In the genomic region with DNA sequence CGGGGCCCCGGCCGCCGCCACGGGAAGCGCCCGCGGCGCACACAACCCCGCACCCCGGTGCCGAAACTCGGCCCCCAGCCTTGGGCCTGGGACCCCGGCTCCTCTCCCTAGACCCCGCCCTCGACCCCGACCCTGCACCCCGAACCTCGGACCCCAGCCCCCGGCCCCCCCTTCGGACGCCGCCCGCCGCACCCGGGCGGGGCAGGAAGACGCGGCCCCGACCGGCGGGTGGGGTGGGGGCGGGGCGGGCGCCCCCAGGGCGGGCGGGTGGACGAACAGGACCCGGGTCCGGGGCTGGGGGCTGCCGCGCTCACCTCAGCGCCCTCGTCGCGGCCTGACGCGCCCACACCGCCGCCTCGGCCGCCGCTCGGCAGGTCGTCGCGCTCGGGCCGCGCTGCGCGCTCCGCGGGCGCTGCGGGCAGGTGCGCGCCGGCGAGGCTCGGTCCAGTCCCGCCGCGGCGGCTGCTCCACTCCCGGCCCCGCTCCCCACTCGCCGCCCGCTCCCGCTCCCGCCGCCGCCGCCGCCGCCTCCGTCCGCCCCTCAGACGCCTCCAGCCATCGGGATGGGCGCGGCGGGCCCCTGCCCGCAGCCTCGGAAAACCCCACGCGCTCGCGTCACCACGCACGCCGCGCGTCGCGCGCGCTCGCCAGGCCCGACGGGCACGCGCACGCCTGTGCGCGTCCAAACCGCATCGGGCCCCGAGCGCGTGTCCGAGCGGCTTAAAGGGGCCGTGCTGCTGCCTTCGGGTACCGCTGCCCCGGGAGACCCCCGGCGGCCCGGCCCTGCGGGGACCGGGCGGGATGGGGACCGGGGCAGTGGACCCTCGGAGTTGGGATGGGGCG, we compare ENCODE assay signal across 1 cellular context.
TF ChIP-seq lines count a peak whose summit lies in the region.

A gene (minus strand): TSS at position 582 of the 843 bp plus-strand sequence. CDS start 65,634 bp downstream, outside the sequence.

TF ChIP-seq in GM12878, 131 proteins besides CTCF, POLR2A, EP300 and RAD21 (continued from another document and continues in another):
- TF ChIP-seq, protein P1, sequence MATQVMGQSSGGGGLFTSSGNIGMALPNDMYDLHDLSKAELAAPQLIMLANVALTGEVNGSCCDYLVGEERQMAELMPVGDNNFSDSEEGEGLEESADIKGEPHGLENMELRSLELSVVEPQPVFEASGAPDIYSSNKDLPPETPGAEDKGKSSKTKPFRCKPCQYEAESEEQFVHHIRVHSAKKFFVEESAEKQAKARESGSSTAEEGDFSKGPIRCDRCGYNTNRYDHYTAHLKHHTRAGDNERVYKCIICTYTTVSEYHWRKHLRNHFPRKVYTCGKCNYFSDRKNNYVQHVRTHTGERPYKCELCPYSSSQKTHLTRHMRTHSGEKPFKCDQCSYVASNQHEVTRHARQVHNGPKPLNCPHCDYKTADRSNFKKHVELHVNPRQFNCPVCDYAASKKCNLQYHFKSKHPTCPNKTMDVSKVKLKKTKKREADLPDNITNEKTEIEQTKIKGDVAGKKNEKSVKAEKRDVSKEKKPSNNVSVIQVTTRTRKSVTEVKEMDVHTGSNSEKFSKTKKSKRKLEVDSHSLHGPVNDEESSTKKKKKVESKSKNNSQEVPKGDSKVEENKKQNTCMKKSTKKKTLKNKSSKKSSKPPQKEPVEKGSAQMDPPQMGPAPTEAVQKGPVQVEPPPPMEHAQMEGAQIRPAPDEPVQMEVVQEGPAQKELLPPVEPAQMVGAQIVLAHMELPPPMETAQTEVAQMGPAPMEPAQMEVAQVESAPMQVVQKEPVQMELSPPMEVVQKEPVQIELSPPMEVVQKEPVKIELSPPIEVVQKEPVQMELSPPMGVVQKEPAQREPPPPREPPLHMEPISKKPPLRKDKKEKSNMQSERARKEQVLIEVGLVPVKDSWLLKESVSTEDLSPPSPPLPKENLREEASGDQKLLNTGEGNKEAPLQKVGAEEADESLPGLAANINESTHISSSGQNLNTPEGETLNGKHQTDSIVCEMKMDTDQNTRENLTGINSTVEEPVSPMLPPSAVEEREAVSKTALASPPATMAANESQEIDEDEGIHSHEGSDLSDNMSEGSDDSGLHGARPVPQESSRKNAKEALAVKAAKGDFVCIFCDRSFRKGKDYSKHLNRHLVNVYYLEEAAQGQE (IDR thresholded peaks at IDR 0.05; ENCODE audit: low read depth, low read length) = peak; percentile 13; the same call in 1 of the 2 replicates
- TF ChIP-seq ZNF217 (IDR thresholded peaks at IDR 0.05) = 0 out of 2 replicates have a peak, but pooled peaks have one; percentile 34
- peak; percentile 42 to 81; a peak in 3 of 4 replicates for TF ChIP-seq BHLHE40 (IDR thresholded peaks at IDR 0.05; ENCODE audit: borderline replicate concordance in 1 of 2, low read depth in 2 of 2, low read length in 1 of 2)
- TF ChIP-seq KLF5 (IDR thresholded peaks at IDR 0.05; ENCODE audit: partially characterized antibody) = peak; percentile 56
- 0 out of 2 replicates have a peak, but pooled peaks have one; percentile 44 for TF ChIP-seq STAT1 (conservative IDR thresholded peaks at IDR 0.05)
- TF ChIP-seq MYB (IDR thresholded peaks at IDR 0.05; ENCODE audit: borderline replicate concordance, low read depth, low read length) = no peak
- 0 out of 2 replicates have a peak, but pooled peaks have one; percentile 26 for TF ChIP-seq RFX5 (IDR thresholded peaks at IDR 0.05; ENCODE audit: low read depth, low read length)
- TF ChIP-seq, protein P2, sequence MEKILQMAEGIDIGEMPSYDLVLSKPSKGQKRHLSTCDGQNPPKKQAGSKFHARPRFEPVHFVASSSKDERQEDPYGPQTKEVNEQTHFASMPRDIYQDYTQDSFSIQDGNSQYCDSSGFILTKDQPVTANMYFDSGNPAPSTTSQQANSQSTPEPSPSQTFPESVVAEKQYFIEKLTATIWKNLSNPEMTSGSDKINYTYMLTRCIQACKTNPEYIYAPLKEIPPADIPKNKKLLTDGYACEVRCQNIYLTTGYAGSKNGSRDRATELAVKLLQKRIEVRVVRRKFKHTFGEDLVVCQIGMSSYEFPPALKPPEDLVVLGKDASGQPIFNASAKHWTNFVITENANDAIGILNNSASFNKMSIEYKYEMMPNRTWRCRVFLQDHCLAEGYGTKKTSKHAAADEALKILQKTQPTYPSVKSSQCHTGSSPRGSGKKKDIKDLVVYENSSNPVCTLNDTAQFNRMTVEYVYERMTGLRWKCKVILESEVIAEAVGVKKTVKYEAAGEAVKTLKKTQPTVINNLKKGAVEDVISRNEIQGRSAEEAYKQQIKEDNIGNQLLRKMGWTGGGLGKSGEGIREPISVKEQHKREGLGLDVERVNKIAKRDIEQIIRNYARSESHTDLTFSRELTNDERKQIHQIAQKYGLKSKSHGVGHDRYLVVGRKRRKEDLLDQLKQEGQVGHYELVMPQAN (conservative IDR thresholded peaks at IDR 0.05) = 0 out of 2 replicates have a peak, but pooled peaks have one; percentile 33
- TF ChIP-seq, protein P3, sequence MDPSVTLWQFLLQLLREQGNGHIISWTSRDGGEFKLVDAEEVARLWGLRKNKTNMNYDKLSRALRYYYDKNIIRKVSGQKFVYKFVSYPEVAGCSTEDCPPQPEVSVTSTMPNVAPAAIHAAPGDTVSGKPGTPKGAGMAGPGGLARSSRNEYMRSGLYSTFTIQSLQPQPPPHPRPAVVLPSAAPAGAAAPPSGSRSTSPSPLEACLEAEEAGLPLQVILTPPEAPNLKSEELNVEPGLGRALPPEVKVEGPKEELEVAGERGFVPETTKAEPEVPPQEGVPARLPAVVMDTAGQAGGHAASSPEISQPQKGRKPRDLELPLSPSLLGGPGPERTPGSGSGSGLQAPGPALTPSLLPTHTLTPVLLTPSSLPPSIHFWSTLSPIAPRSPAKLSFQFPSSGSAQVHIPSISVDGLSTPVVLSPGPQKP (IDR thresholded peaks at IDR 0.05; ENCODE audit: low read depth, low read length) = 0 out of 2 replicates have a peak, but pooled peaks have one; percentile 28
- no peak for TF ChIP-seq SPI1 (IDR thresholded peaks at IDR 0.05; ENCODE audit: borderline replicate concordance, insufficient read depth, low read depth, low read length)
- peak; percentile 58 for TF ChIP-seq HCFC1 (IDR thresholded peaks at IDR 0.05; ENCODE audit: low read length)
- TF ChIP-seq MTA3 (IDR thresholded peaks at IDR 0.05; ENCODE audit: borderline replicate concordance, low read length) = no peak
- TF ChIP-seq YY1 (IDR thresholded peaks at IDR 0.05; ENCODE audit: low read depth, low read length) = peak; percentile 81
- TF ChIP-seq, protein P4, sequence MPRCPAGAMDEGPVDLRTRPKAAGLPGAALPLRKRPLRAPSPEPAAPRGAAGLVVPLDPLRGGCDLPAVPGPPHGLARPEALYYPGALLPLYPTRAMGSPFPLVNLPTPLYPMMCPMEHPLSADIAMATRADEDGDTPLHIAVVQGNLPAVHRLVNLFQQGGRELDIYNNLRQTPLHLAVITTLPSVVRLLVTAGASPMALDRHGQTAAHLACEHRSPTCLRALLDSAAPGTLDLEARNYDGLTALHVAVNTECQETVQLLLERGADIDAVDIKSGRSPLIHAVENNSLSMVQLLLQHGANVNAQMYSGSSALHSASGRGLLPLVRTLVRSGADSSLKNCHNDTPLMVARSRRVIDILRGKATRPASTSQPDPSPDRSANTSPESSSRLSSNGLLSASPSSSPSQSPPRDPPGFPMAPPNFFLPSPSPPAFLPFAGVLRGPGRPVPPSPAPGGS (IDR thresholded peaks at IDR 0.05; ENCODE audit: borderline replicate concordance, insufficient read depth, low read depth, low read length, poor library complexity, severe bottlenecking) = no peak
- no peak; the same call in 1 of the 2 replicates for TF ChIP-seq TCF12 (IDR thresholded peaks at IDR 0.05; ENCODE audit: low read depth, low read length)
- peak; percentile 24 for TF ChIP-seq SP1 (IDR thresholded peaks at IDR 0.05; ENCODE audit: low read depth, low read length)
- TF ChIP-seq IKZF1 (conservative IDR thresholded peaks at IDR 0.05) = peak; percentile 77; the same call in 1 of the 2 replicates
- TF ChIP-seq LARP7 (IDR thresholded peaks at IDR 0.05) = peak; percentile 85
- no peak for TF ChIP-seq IRF4 (IDR thresholded peaks at IDR 0.05; ENCODE audit: low read depth, low read length)
- peak; percentile 92 for TF ChIP-seq CREB1 (IDR thresholded peaks at IDR 0.05; ENCODE audit: low read depth)
- peak; percentile 66; the same call in 1 of the 2 replicates for TF ChIP-seq POLR2AphosphoS5 (IDR thresholded peaks at IDR 0.05; ENCODE audit: low read length)
- TF ChIP-seq MEF2A (IDR thresholded peaks at IDR 0.05; ENCODE audit: insufficient read depth, low read depth, low read length) = 0 out of 2 replicates have a peak, but pooled peaks have one; percentile 31
- TF ChIP-seq POLR2AphosphoS2 (IDR thresholded peaks at IDR 0.05; ENCODE audit: low read depth, low read length) = peak; percentile 73
- TF ChIP-seq NRF1 (conservative IDR thresholded peaks at IDR 0.05; ENCODE audit: low read depth, low read length) = peak; percentile 30; the same call in 1 of the 2 replicates
- TF ChIP-seq, protein P5, sequence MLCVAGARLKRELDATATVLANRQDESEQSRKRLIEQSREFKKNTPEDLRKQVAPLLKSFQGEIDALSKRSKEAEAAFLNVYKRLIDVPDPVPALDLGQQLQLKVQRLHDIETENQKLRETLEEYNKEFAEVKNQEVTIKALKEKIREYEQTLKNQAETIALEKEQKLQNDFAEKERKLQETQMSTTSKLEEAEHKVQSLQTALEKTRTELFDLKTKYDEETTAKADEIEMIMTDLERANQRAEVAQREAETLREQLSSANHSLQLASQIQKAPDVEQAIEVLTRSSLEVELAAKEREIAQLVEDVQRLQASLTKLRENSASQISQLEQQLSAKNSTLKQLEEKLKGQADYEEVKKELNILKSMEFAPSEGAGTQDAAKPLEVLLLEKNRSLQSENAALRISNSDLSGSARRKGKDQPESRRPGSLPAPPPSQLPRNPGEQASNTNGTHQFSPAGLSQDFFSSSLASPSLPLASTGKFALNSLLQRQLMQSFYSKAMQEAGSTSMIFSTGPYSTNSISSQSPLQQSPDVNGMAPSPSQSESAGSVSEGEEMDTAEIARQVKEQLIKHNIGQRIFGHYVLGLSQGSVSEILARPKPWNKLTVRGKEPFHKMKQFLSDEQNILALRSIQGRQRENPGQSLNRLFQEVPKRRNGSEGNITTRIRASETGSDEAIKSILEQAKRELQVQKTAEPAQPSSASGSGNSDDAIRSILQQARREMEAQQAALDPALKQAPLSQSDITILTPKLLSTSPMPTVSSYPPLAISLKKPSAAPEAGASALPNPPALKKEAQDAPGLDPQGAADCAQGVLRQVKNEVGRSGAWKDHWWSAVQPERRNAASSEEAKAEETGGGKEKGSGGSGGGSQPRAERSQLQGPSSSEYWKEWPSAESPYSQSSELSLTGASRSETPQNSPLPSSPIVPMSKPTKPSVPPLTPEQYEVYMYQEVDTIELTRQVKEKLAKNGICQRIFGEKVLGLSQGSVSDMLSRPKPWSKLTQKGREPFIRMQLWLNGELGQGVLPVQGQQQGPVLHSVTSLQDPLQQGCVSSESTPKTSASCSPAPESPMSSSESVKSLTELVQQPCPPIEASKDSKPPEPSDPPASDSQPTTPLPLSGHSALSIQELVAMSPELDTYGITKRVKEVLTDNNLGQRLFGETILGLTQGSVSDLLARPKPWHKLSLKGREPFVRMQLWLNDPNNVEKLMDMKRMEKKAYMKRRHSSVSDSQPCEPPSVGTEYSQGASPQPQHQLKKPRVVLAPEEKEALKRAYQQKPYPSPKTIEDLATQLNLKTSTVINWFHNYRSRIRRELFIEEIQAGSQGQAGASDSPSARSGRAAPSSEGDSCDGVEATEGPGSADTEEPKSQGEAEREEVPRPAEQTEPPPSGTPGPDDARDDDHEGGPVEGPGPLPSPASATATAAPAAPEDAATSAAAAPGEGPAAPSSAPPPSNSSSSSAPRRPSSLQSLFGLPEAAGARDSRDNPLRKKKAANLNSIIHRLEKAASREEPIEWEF (IDR thresholded peaks at IDR 0.05; ENCODE audit: insufficient replicate concordance, low read depth, low read length) = no peak
- TF ChIP-seq CREM (IDR thresholded peaks at IDR 0.05; ENCODE audit: low read depth) = peak; percentile 86; the same call in 1 of the 2 replicates
- TF ChIP-seq, protein P6, sequence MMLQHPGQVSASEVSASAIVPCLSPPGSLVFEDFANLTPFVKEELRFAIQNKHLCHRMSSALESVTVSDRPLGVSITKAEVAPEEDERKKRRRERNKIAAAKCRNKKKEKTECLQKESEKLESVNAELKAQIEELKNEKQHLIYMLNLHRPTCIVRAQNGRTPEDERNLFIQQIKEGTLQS (IDR thresholded peaks at IDR 0.05; ENCODE audit: borderline replicate concordance, extremely low read depth, low read depth, low read length) = no peak
- peak; percentile 81 for TF ChIP-seq RUNX3 (IDR thresholded peaks at IDR 0.05; ENCODE audit: low read length)
- peak; percentile 95 for TF ChIP-seq RELA (IDR thresholded peaks at IDR 0.05; ENCODE audit: borderline replicate concordance, partially characterized antibody)
- no peak for TF ChIP-seq CBFB (IDR thresholded peaks at IDR 0.05; ENCODE audit: low read depth)
- TF ChIP-seq, protein P7, sequence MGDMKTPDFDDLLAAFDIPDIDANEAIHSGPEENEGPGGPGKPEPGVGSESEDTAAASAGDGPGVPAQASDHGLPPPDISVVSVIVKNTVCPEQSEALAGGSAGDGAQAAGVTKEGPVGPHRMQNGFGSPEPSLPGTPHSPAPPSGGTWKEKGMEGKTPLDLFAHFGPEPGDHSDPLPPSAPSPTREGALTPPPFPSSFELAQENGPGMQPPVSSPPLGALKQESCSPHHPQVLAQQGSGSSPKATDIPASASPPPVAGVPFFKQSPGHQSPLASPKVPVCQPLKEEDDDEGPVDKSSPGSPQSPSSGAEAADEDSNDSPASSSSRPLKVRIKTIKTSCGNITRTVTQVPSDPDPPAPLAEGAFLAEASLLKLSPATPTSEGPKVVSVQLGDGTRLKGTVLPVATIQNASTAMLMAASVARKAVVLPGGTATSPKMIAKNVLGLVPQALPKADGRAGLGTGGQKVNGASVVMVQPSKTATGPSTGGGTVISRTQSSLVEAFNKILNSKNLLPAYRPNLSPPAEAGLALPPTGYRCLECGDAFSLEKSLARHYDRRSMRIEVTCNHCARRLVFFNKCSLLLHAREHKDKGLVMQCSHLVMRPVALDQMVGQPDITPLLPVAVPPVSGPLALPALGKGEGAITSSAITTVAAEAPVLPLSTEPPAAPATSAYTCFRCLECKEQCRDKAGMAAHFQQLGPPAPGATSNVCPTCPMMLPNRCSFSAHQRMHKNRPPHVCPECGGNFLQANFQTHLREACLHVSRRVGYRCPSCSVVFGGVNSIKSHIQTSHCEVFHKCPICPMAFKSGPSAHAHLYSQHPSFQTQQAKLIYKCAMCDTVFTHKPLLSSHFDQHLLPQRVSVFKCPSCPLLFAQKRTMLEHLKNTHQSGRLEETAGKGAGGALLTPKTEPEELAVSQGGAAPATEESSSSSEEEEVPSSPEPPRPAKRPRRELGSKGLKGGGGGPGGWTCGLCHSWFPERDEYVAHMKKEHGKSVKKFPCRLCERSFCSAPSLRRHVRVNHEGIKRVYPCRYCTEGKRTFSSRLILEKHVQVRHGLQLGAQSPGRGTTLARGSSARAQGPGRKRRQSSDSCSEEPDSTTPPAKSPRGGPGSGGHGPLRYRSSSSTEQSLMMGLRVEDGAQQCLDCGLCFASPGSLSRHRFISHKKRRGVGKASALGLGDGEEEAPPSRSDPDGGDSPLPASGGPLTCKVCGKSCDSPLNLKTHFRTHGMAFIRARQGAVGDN (IDR thresholded peaks at IDR 0.05) = peak; percentile 74
- no peak for TF ChIP-seq ESRRA (IDR thresholded peaks at IDR 0.05; ENCODE audit: low read length)
- TF ChIP-seq SMARCA5 (IDR thresholded peaks at IDR 0.05) = peak; percentile 77; the same call in 1 of the 2 replicates
- TF ChIP-seq BRCA1 (IDR thresholded peaks at IDR 0.05; ENCODE audit: low read depth, low read length) = no peak
